3 cellular contexts compared by ENCODE assay signal in the genomic region with DNA sequence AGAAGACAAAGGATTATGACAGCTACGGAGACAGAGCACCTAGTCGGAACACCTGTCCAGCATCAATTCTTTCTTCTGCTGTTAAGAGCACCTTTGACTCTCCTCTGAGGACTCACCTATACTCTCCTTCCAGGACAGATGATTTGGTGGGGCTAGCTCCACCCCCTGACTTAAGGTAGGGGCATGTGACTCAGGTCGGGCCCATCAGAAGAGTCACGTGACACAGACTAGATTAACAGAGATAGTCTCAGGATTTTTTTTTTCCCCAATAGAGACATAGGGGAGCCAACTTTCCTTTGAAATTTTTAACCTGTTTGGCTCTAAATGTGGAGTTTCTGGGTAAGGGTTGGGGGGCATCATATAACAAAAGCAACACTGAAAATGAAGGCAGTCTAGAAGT.
TF ChIP-seq lines count a peak whose summit lies in the region.

No MANE protein-coding gene starts in this region.

TF ChIP-seq in A549, 52 proteins besides CTCF, POLR2A, EP300 and RAD21:
- TF ChIP-seq, protein P1, sequence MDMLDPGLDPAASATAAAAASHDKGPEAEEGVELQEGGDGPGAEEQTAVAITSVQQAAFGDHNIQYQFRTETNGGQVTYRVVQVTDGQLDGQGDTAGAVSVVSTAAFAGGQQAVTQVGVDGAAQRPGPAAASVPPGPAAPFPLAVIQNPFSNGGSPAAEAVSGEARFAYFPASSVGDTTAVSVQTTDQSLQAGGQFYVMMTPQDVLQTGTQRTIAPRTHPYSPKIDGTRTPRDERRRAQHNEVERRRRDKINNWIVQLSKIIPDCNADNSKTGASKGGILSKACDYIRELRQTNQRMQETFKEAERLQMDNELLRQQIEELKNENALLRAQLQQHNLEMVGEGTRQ (IDR thresholded peaks at IDR 0.05): peak; percentile 61
- no peak for TF ChIP-seq MYC (IDR thresholded peaks at IDR 0.05; ENCODE audit: borderline replicate concordance, low read length)
TF ChIP-seq in A549: peak in this region for 1.

TF ChIP-seq in IMR-90, 13 proteins besides CTCF, POLR2A, EP300 and RAD21:
- no peak for TF ChIP-seq SMC3 (IDR thresholded peaks at IDR 0.05; ENCODE audit: low read depth, low read length)
- no peak for TF ChIP-seq CEBPB (IDR thresholded peaks at IDR 0.05; ENCODE audit: low read depth, low read length)
- TF ChIP-seq, protein P1 (IDR thresholded peaks at IDR 0.05; ENCODE audit: low read depth, low read length): no peak
TF ChIP-seq in IMR-90: peak in this region for 0.

TF ChIP-seq in K562, 482 proteins besides CTCF, POLR2A, EP300 and RAD21:
- no peak for TF ChIP-seq ZNF431 (CRISPR knock-in tag; IDR thresholded peaks at IDR 0.05)
- no peak for TF ChIP-seq NFIX (CRISPR knock-in tag; IDR thresholded peaks at IDR 0.05; ENCODE audit: low read depth)
- TF ChIP-seq, protein P1 (CRISPR knock-in tag; IDR thresholded peaks at IDR 0.05): 0 out of 2 replicates have a peak, but pooled peaks have one; percentile 37
- TF ChIP-seq, protein P2, sequence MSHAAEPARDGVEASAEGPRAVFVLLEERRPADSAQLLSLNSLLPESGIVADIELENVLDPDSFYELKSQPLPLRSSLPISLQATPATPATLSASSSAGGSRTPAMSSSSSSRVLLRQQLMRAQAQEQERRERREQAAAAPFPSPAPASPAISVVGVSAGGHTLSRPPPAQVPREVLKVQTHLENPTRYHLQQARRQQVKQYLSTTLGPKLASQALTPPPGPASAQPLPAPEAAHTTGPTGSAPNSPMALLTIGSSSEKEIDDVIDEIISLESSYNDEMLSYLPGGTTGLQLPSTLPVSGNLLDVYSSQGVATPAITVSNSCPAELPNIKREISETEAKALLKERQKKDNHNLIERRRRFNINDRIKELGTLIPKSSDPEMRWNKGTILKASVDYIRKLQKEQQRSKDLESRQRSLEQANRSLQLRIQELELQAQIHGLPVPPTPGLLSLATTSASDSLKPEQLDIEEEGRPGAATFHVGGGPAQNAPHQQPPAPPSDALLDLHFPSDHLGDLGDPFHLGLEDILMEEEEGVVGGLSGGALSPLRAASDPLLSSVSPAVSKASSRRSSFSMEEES (CRISPR knock-in tag; IDR thresholded peaks at IDR 0.05): peak; percentile 81
- TF ChIP-seq ZNF316 (IDR thresholded peaks at IDR 0.05): no peak
- TF ChIP-seq, protein P3, sequence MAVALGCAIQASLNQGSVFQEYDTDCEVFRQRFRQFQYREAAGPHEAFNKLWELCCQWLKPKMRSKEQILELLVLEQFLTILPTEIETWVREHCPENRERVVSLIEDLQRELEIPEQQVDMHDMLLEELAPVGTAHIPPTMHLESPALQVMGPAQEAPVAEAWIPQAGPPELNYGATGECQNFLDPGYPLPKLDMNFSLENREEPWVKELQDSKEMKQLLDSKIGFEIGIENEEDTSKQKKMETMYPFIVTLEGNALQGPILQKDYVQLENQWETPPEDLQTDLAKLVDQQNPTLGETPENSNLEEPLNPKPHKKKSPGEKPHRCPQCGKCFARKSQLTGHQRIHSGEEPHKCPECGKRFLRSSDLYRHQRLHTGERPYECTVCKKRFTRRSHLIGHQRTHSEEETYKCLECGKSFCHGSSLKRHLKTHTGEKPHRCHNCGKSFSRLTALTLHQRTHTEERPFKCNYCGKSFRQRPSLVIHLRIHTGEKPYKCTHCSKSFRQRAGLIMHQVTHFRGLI (CRISPR knock-in tag; IDR thresholded peaks at IDR 0.05): no peak
- no peak for TF ChIP-seq ARID2 (IDR thresholded peaks at IDR 0.05)
- TF ChIP-seq RAD51 (IDR thresholded peaks at IDR 0.05; ENCODE audit: borderline replicate concordance, low read depth): peak; percentile 69
